In the genomic region with DNA sequence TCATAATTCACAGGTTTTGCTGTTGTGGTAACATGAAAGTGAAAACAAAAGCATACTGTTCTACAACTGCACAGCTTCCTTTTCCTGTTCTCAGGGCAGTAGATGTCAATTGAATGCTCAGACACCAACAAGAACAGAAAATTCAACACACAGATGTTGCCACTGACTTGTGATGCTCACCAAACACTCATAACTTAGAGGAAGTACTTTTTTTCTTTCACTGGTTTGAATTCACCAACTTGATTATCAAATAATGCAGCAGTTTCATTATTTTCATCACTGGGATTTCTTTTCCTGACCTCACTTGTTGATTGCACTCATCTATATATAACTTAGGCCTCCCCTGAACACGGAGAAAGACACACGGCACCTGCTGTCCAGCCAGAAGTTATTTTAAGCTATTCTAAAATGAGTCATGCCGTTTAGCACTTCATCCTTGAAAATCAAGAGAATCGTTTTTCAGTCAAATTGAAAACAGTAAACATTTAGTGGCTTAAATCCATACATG, we compare ENCODE assay signal across 8 cellular contexts. TPM values are rescaled to one million over a fixed set of nuclear protein-coding genes. Genes with fewer than 3 reads are reported as not detected.
DNase-seq lines count a peak whose midpoint lies in the region; ATAC-seq and TF ChIP-seq lines count a peak whose summit lies in the region.

No MANE protein-coding gene starts in this region.

- in situ Hi-C loops in ACHN (cut with HindIII; ENCODE audit: low pct_ligation_motif_present, low pct_unique_long_range_greater_than_20kb, low sequenced_read_pairs) = no loop called here

- peak; percentile 42 for DNase-seq in AG10803 (ENCODE audit: low read depth)
- peak; percentile 4 to 28 for DNase-seq in SHP77 (lab: John Stamatoyannopoulos, UW)
- DNase-seq in fibroblast of pulmonary artery (ENCODE audit: low read depth) = peak; percentile 72
- peak; percentile 75 for DNase-seq in pulmonary artery endothelial cell (ENCODE audit: low read depth, low spot score)
- no peak for DNase-seq in NCI-H82 treated with DMSO at 0.1 percent for 48 hours (lab: John Stamatoyannopoulos, UW; ENCODE audit: unreplicated experiment)
- DNase-seq in ACHN = no peak

- H3K4me3 ChIP-seq in AG10803 (ENCODE audit: low read length) = no peak overlapping the region
- no peak overlapping the region for H3K4me3 ChIP-seq in fibroblast of pulmonary artery (replicated peaks; ENCODE audit: low read depth, low read length)

- TF ChIP-seq CTCF in AG10803 (conservative IDR thresholded peaks at IDR 0.05; ENCODE audit: low read length) (no peak), fibroblast of pulmonary artery (IDR thresholded peaks at IDR 0.05; ENCODE audit: low read length, missing control alignments) (no peak)

- peak; percentile 86 for ATAC-seq in GM18870 (IDR thresholded peaks at IDR 0.05; ENCODE audit: unreplicated experiment)
- peak; percentile 76 for ATAC-seq in HG03045 (IDR thresholded peaks at IDR 0.05; ENCODE audit: unreplicated experiment)

RNA-seq across cellular contexts. Expression of gene TXLNB, which starts 1.0 kb away (rescaled TPM):
- 0.07 and 0.21 TPM in 2 replicates for total RNA-seq in pulmonary artery endothelial cell

Comparison
In these comparisons a context has a peak if more than half of its experiments do, and no peak if none do; other contexts are left out.
1. DNase-seq: peak in AG10803 (single experiment), SHP77 (2 of 2), fibroblast of pulmonary artery (single experiment) and pulmonary artery endothelial cell (single experiment); none in NCI-H82 treated with DMSO at 0.1 percent for 48 hours (single experiment) and ACHN (single experiment).